Comparison of ENCODE assay signal across 8 cellular contexts in genomic region chr1:156212833-156213643, GRCh38. TPM values are rescaled to one million over a fixed set of nuclear protein-coding genes. Genes with fewer than 3 reads are reported as not detected.
DNase-seq lines count a peak whose midpoint lies in the region; ATAC-seq and TF ChIP-seq lines count a peak whose summit lies in the region.

PMF1 (plus strand) TSS chr1:156213007; CDS start chr1:156213016, 9 bp downstream.

- intact Hi-C loops in adrenal gland (cut with DNase I), result no loop called here
- intact Hi-C loops in heart left ventricle (cut with DNase I), result loop anchor here in 4 of 10 donors (2.0 to 5.0 kb wide), 4 partner anchors 18 to 66 kb away; partner anchors contain the start of gene SLC25A44 (in 1 of the 4)
- intact Hi-C loops in transverse colon (cut with DNase I; ENCODE audit: low total_unique reads), result no loop called here

- ATAC-seq in HG02852 (IDR thresholded peaks at IDR 0.05; ENCODE audit: unreplicated experiment) (peak; percentile 89), heart left ventricle (peak; percentile 98 to 99 (median 98))

- H3K27ac ChIP-seq in adrenal gland, result peak within 1 kb of the TSS; percentile 88 to 97 (median 93)
- peak within 1 kb of the TSS; percentile 89 to 99 (median 96) for H3K27ac ChIP-seq in heart left ventricle
- peak within 1 kb of the TSS; percentile 88 to 96 (median 94) for H3K27ac ChIP-seq in transverse colon

- WGBS in adrenal gland, 4 donors, result 0 to 1% (median 0%) methylated on average over 11 to 61 of the region's 61 CpGs
- WGBS in heart left ventricle, 4 donors, result 0 to 1% (median 1%) methylated on average over 50 to 61 of the region's 61 CpGs
- WGBS in transverse colon (ENCODE audit: low coverage in 1 of 2), 2 donors, result 0% methylated on average over 14 to 49 of the region's 61 CpGs

- TF ChIP-seq POLR2A in adrenal gland (IDR thresholded peaks at IDR 0.05) (peak; percentile 43 to 70), heart left ventricle (IDR thresholded peaks at IDR 0.05) (peak in 1 of 2 donors; percentile 82), transverse colon (IDR thresholded peaks at IDR 0.05) (peak; percentile 77)

- H3K4me3 ChIP-seq in adrenal gland, result peak within 1 kb of the TSS; percentile 40 to 82 (median 62)
- H3K4me3 ChIP-seq in heart left ventricle, result peak within 1 kb of the TSS; percentile 45 to 84 (median 68)
- peak within 1 kb of the TSS; percentile 41 to 73 (median 69) for H3K4me3 ChIP-seq in transverse colon

- peak; percentile 99 for DNase-seq in GM13976 (ENCODE audit: low spot score)
- DNase-seq in NCI-H146 treated with DMSO at 0.1 percent for 48 hours (lab: John Stamatoyannopoulos, UW; ENCODE audit: unreplicated experiment), result peak; percentile 89
- DNase-seq in T-helper 1 cell, result peak; percentile 90 to 97 (median 93)
- peak; percentile 97 to 99 (median 98) for DNase-seq in adrenal gland
- peak; percentile 97 to 99 (median 98) for DNase-seq in heart left ventricle
- peak; percentile 98 for DNase-seq in pons (ENCODE audit: low spot score)
- peak; percentile 97 for DNase-seq in transverse colon

- TF ChIP-seq CTCF in GM13976 (IDR thresholded peaks at IDR 0.05; ENCODE audit: borderline replicate concordance, control extremely low read depth, extremely low read depth, insufficient read depth, missing control alignments), result no peak
- peak in 2 of 6 experiments; percentile 9 to 35 for TF ChIP-seq CTCF in adrenal gland (IDR thresholded peaks at IDR 0.05)
- peak in 1 of 12 donors; percentile 18 for TF ChIP-seq CTCF in heart left ventricle (IDR thresholded peaks at IDR 0.05)
- TF ChIP-seq CTCF in transverse colon (IDR thresholded peaks at IDR 0.05), result no peak

- peaks cover 0 to 22% of the 10 kb centered on the region in 2 donors for H3K36me3 ChIP-seq in adrenal gland (replicated peaks in 1 of 2)
- peaks cover 0 to 55% (median 43%) of the 10 kb centered on the region in 9 donors for H3K36me3 ChIP-seq in heart left ventricle
- H3K36me3 ChIP-seq in transverse colon, result peaks cover 0 to 10% (median under 1%) of the 10 kb centered on the region in 4 donors

- in situ Hi-C loops in GM13976 (cut with MboI; ENCODE audit: low sequenced_read_pairs, unreplicated experiment) (no loop called here), transverse colon (cut with MboI; ENCODE audit: low pct_ligation_motif_present in 1 of 4, low pct_unique_long_range_greater_than_20kb in 1 of 4, low sequenced_read_pairs in 3 of 4) (loop anchor here in 1 of 4 donors (25.0 kb wide), 1 partner anchor 126 kb away; the partner anchor contains the start of gene MEX3A)

- H3K27me3 ChIP-seq in adrenal gland (no peaks in the 10 kb centered on the region), heart left ventricle (no peaks in the 10 kb centered on the region), transverse colon (no peaks in the 10 kb centered on the region)

- TF ChIP-seq EP300 in transverse colon (IDR thresholded peaks at IDR 0.05; ENCODE audit: low read depth), result peak; percentile 29

- H3K4me1 ChIP-seq in adrenal gland (replicated peaks in 1 of 2), result peaks cover 21% of the 10 kb centered on the region in 2 donors
- peaks cover 0 to 33% (median 20%) of the 10 kb centered on the region in 12 donors for H3K4me1 ChIP-seq in heart left ventricle
- peaks cover 15 to 30% (median 22%) of the 10 kb centered on the region in 4 donors for H3K4me1 ChIP-seq in transverse colon

- H3K9me3 ChIP-seq in adrenal gland (replicated peaks in 1 of 3) (no peaks in the 10 kb centered on the region), heart left ventricle (no peaks in the 10 kb centered on the region), transverse colon (no peaks in the 10 kb centered on the region)

RNA-seq across cellular contexts. Expression of gene PMF1, which starts in this region (rescaled TPM):
- 10 to 100 TPM; 47.6 to 90.2 (median 60.1) TPM for total RNA-seq in adrenal gland
- polyA plus RNA-seq in adrenal gland, result 100 to 1,000 TPM in 1 of 3 donors, 10 to 100 TPM in 2; 45.6 to 103 (median 78.2) TPM
- 100 to 1,000 TPM in 1 of 9 donors, 10 to 100 TPM in 8; 57.8 to 116 (median 62.4) TPM for total RNA-seq in heart left ventricle
- 100 to 1,000 TPM; 104 to 122 TPM for polyA plus RNA-seq in heart left ventricle
- 10 to 100 TPM; 29.9 to 67.3 (median 52.3) TPM for total RNA-seq in transverse colon

Comparison
In these comparisons a context has a peak if more than half of its experiments do, and no peak if none do; other contexts are left out.
1. Peak in every context shown above with its lines: DNase-seq, ATAC-seq, H3K4me3 ChIP-seq and H3K27ac ChIP-seq.